9 cellular contexts compared by ENCODE assay signal in genomic region chr11:69240332-69241074, GRCh38. TPM values are rescaled to one million over a fixed set of nuclear protein-coding genes. Genes with fewer than 3 reads are reported as not detected.
A peak's percentile ranks its signal among the peaks of the same experiment; 100 is the strongest.
DNase-seq lines count a peak whose midpoint lies in the region; ATAC-seq and TF ChIP-seq lines count a peak whose summit lies in the region.
"Had no signal": no experiment of that assay in that cellular context is flagged by ENCODE, and none has a peak within 500 bp of the region (broad histone marks: within the 10 kb centered on the region; RNA-seq: fewer than 3 reads in every experiment).

No MANE protein-coding gene starts in this region.

- peaks cover 3% of the 10 kb centered on the region for H3K9me3 Mint-ChIP-seq in neural crest cell
- peaks cover 6% of the 10 kb centered on the region for H3K9me3 Mint-ChIP-seq in activated T-helper 17 cell treated with anti-CD3 and anti-CD28 coated beads, Interleukin-2, amount 50 U/mL, for 72 hours

- H3K27ac Mint-ChIP-seq in neural crest cell (ENCODE audit: unreplicated experiment), result no peak overlapping the region
- H3K27ac Mint-ChIP-seq in activated T-helper 17 cell treated with anti-CD3 and anti-CD28 coated beads, Interleukin-2, amount 50 U/mL, for 72 hours, result no peak overlapping the region

- DNase-seq in ELR (ENCODE audit: low read depth) (peak; percentile 36), cerebellar cortex (ENCODE audit: low spot score) (peak; percentile 12), neural crest cell (ENCODE audit: low read depth, low spot score) (no peak), NCI-H187 treated with DMSO at 0.1 percent for 48 hours (lab: John Stamatoyannopoulos, UW) (no peak), mucosa of gallbladder (ENCODE audit: low spot score) (no peak)
- DNase-seq in central memory CD4-positive, alpha-beta T cell, result no peak
- DNase-seq: NCI-H774 had no signal

- peak; percentile 50 for TF ChIP-seq CTCF in neural crest cell (conservative IDR thresholded peaks at IDR 0.05)

- peaks cover 3% of the 10 kb centered on the region for H3K27me3 Mint-ChIP-seq in neural crest cell (ENCODE audit: low read depth)
- H3K27me3 Mint-ChIP-seq in activated T-helper 17 cell treated with anti-CD3 and anti-CD28 coated beads, Interleukin-2, amount 50 U/mL, for 72 hours, result no peaks in the 10 kb centered on the region

- H3K36me3 Mint-ChIP-seq in neural crest cell (ENCODE audit: low read depth), result no peaks in the 10 kb centered on the region
- H3K36me3 Mint-ChIP-seq in activated T-helper 17 cell treated with anti-CD3 and anti-CD28 coated beads, Interleukin-2, amount 50 U/mL, for 72 hours (ENCODE audit: low read depth), result no peaks in the 10 kb centered on the region

- peak; percentile 51 for TF ChIP-seq RAD21 in Ishikawa (IDR thresholded peaks at IDR 0.05; ENCODE audit: low read depth)

- no peak for TF ChIP-seq EP300 in Ishikawa (IDR thresholded peaks at IDR 0.05; ENCODE audit: borderline replicate concordance)

- peaks cover 13% of the 10 kb centered on the region for H3K4me1 Mint-ChIP-seq in neural crest cell
- H3K4me1 Mint-ChIP-seq in activated T-helper 17 cell treated with anti-CD3 and anti-CD28 coated beads, Interleukin-2, amount 50 U/mL, for 72 hours, result peaks cover 12% of the 10 kb centered on the region

- H3K4me3 Mint-ChIP-seq in neural crest cell, result no peak overlapping the region
- no peak overlapping the region for H3K4me3 Mint-ChIP-seq in activated T-helper 17 cell treated with anti-CD3 and anti-CD28 coated beads, Interleukin-2, amount 50 U/mL, for 72 hours

- ATAC-seq in activated T-helper 17 cell treated with anti-CD3 and anti-CD28 coated beads, Interleukin-2, amount 50 U/mL, for 72 hours (replicated peaks), result no peak

TF ChIP-seq in Ishikawa, 13 proteins besides CTCF, POLR2A, EP300 and RAD21:
- TF ChIP-seq YY1 (IDR thresholded peaks at IDR 0.05; ENCODE audit: low read depth) (no peak), TCF12 (IDR thresholded peaks at IDR 0.05; ENCODE audit: low read depth) (no peak), CREB1 (IDR thresholded peaks at IDR 0.05; ENCODE audit: low read depth) (no peak), CEBPB (IDR thresholded peaks at IDR 0.05) (no peak), FOXM1 (IDR thresholded peaks at IDR 0.05; ENCODE audit: borderline replicate concordance, low read depth) (no peak), EGR1 (IDR thresholded peaks at IDR 0.05) (no peak), TEAD4 (IDR thresholded peaks at IDR 0.05) (no peak), TAF1 (IDR thresholded peaks at IDR 0.05; ENCODE audit: low read depth) (no peak), ZBTB7A (IDR thresholded peaks at IDR 0.05; ENCODE audit: low read depth) (no peak), NFIC (IDR thresholded peaks at IDR 0.05) (no peak)
- TF ChIP-seq, protein P1, sequence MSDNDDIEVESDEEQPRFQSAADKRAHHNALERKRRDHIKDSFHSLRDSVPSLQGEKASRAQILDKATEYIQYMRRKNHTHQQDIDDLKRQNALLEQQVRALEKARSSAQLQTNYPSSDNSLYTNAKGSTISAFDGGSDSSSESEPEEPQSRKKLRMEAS (IDR thresholded peaks at IDR 0.05), result no peak
- TF ChIP-seq, protein P2, sequence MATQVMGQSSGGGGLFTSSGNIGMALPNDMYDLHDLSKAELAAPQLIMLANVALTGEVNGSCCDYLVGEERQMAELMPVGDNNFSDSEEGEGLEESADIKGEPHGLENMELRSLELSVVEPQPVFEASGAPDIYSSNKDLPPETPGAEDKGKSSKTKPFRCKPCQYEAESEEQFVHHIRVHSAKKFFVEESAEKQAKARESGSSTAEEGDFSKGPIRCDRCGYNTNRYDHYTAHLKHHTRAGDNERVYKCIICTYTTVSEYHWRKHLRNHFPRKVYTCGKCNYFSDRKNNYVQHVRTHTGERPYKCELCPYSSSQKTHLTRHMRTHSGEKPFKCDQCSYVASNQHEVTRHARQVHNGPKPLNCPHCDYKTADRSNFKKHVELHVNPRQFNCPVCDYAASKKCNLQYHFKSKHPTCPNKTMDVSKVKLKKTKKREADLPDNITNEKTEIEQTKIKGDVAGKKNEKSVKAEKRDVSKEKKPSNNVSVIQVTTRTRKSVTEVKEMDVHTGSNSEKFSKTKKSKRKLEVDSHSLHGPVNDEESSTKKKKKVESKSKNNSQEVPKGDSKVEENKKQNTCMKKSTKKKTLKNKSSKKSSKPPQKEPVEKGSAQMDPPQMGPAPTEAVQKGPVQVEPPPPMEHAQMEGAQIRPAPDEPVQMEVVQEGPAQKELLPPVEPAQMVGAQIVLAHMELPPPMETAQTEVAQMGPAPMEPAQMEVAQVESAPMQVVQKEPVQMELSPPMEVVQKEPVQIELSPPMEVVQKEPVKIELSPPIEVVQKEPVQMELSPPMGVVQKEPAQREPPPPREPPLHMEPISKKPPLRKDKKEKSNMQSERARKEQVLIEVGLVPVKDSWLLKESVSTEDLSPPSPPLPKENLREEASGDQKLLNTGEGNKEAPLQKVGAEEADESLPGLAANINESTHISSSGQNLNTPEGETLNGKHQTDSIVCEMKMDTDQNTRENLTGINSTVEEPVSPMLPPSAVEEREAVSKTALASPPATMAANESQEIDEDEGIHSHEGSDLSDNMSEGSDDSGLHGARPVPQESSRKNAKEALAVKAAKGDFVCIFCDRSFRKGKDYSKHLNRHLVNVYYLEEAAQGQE (IDR thresholded peaks at IDR 0.05; ENCODE audit: low read depth), result no peak
- TF ChIP-seq, protein P3, sequence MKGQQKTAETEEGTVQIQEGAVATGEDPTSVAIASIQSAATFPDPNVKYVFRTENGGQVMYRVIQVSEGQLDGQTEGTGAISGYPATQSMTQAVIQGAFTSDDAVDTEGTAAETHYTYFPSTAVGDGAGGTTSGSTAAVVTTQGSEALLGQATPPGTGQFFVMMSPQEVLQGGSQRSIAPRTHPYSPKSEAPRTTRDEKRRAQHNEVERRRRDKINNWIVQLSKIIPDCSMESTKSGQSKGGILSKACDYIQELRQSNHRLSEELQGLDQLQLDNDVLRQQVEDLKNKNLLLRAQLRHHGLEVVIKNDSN (IDR thresholded peaks at IDR 0.05), result no peak

RNA-seq across cellular contexts. Expression of gene MYEOV, which starts 53.5 kb away (rescaled TPM):
- 0.16 and 0.35 TPM in 2 replicates for total RNA-seq in neural crest cell
- total RNA-seq in activated T-helper 17 cell treated with anti-CD3 and anti-CD28 coated beads, Interleukin-2, amount 50 U/mL, for 72 hours, result under 1 TPM in 1 of 2 donors, not detected in 1; 0.82 TPM
- 0.72 TPM for total RNA-seq in mucosa of gallbladder

Comparison
In these comparisons a context has a peak if more than half of its experiments do, and no peak if none do; other contexts are left out.
1. DNase-seq: peak in ELR (single experiment) and cerebellar cortex (single experiment); none in neural crest cell (single experiment), NCI-H187 treated with DMSO at 0.1 percent for 48 hours (single experiment), mucosa of gallbladder (single experiment) and central memory CD4-positive, alpha-beta T cell (single experiment).